Comparison of ENCODE assay signal across 18 cellular contexts in the genomic region with DNA sequence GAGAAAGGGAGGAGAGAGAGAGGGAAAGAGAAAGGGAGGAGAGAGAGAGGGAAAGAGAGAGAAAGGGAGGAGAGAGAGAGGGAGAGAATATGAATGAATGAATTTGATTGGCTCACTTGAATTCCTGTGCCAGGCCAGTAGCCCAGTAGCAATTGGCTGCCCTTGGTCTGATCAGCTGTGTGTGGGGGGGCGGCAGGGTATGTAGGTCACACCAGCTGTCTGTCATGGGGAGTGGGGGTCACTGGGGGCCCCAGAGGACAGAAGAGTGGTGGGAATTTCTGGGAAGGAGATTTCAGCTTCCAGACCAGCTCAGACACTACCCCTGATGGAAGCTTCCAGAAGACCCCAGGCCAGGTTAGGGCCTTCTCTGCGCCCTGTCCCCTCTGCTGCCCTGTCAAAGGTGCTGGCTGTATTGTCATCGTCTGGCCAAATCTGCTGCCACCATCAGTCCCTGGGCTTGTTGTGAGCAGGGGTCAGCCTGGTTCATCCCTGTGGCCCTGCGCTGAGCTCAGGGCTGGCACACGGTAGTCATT. TPM values are rescaled to one million over a fixed set of nuclear protein-coding genes. Genes with fewer than 3 reads are reported as not detected.
DNase-seq lines count a peak whose midpoint lies in the region; ATAC-seq and TF ChIP-seq lines count a peak whose summit lies in the region.
"Had no signal": no experiment of that assay in that cellular context is flagged by ENCODE, and none has a peak within 500 bp of the region (broad histone marks: within the 10 kb centered on the region; RNA-seq: fewer than 3 reads in every experiment).

No MANE protein-coding gene starts in this region.

- H3K9me3 ChIP-seq in HEK293 (ENCODE audit: control insufficient read depth, insufficient read depth, low read depth, low read length) (no peaks in the 10 kb centered on the region), neural progenitor cell (ENCODE audit: low read depth) (no peaks in the 10 kb centered on the region), spleen (no peaks in the 10 kb centered on the region), esophagus squamous epithelium (no peaks in the 10 kb centered on the region), smooth muscle cell (replicated peaks; ENCODE audit: low read depth) (no peaks in the 10 kb centered on the region)
- H3K9me3 ChIP-seq: BLaER1 treated with 17β-estradiol and CSF1 and Interleukin-3, amounts not matched to agents 10 nM and 100 nM had no signal

- H3K36me3 Mint-ChIP-seq in chondrocyte (ENCODE audit: low read depth): no peaks in the 10 kb centered on the region
- no peaks in the 10 kb centered on the region for H3K36me3 Mint-ChIP-seq in neural progenitor cell
- H3K36me3 Mint-ChIP-seq in activated naive CD8-positive, alpha-beta T cell treated with anti-CD3 and anti-CD28 coated beads, Interleukin-2, amount 50 U/mL, for 24 hours (ENCODE audit: low read depth): no peaks in the 10 kb centered on the region
- H3K36me3 Mint-ChIP-seq: CD4-positive, CD25-positive, alpha-beta regulatory T cell had no signal

- H3K4me3 Mint-ChIP-seq in chondrocyte (ENCODE audit: unreplicated experiment) (no peak overlapping the region), neural progenitor cell (peak overlapping the region; percentile 24)
- no peak overlapping the region for H3K4me3 Mint-ChIP-seq in activated naive CD8-positive, alpha-beta T cell treated with anti-CD3 and anti-CD28 coated beads, Interleukin-2, amount 50 U/mL, for 24 hours
- H3K4me3 Mint-ChIP-seq: CD4-positive, CD25-positive, alpha-beta regulatory T cell had no signal

- no peaks in the 10 kb centered on the region for H4K20me1 ChIP-seq in neural progenitor cell (ENCODE audit: low read depth)
- H4K20me1 ChIP-seq in smooth muscle cell (ENCODE audit: low read depth): no peaks in the 10 kb centered on the region

- no peaks in the 10 kb centered on the region for H3K79me2 ChIP-seq in neural progenitor cell (ENCODE audit: low read depth)
- no peaks in the 10 kb centered on the region for H3K79me2 ChIP-seq in smooth muscle cell (ENCODE audit: low read depth)

- no peak overlapping the region for H3K27ac Mint-ChIP-seq in chondrocyte (ENCODE audit: unreplicated experiment)
- no peak overlapping the region for H3K27ac Mint-ChIP-seq in neural progenitor cell
- no peak overlapping the region for H3K27ac Mint-ChIP-seq in activated naive CD8-positive, alpha-beta T cell treated with anti-CD3 and anti-CD28 coated beads, Interleukin-2, amount 50 U/mL, for 24 hours

- no peak overlapping the region for H3K4me2 ChIP-seq in neural progenitor cell
- H3K4me2 ChIP-seq in smooth muscle cell: no peak overlapping the region
- H3K4me2 ChIP-seq: BLaER1 treated with 17β-estradiol and CSF1 and Interleukin-3, amounts not matched to agents 10 nM and 100 nM had no signal

- H3F3A ChIP-seq in neural progenitor cell (ENCODE audit: low read depth) (no peaks in the 10 kb centered on the region), smooth muscle cell (ENCODE audit: low read depth) (no peaks in the 10 kb centered on the region)

- DNase-seq in chondrocyte (ENCODE audit: low spot score) (peak; percentile 53), neural progenitor cell (ENCODE audit: low spot score) (no peak), spleen (peak; percentile 33), esophagus squamous epithelium (lab: John Stamatoyannopoulos, UW) (no peak), smooth muscle cell (lab: John Stamatoyannopoulos, UW; ENCODE audit: unreplicated experiment) (no peak)
- no peak for DNase-seq in activated effector memory CD4-positive, alpha-beta T cell treated with Interleukin-2 at 50 U/mL for 16 hours
- no peak for DNase-seq in activated naive CD8-positive, alpha-beta T cell treated with anti-CD3 and anti-CD28 coated beads, Interleukin-2, amount 50 U/mL, for 24 hours
- DNase-seq: ACHN; CD4-positive, CD25-positive, alpha-beta regulatory T cell; DMS 273 treated with DMSO at 0.1 percent for 48 hours; DND-41; GDM1; HCEC 1CT had no signal

- TF ChIP-seq CTCF in HEK293 (tag by site-specific recombination; IDR thresholded peaks at IDR 0.05) (no peak), chondrocyte (IDR thresholded peaks at IDR 0.05) (no peak), neural progenitor cell (IDR thresholded peaks at IDR 0.05) (no peak), spleen (IDR thresholded peaks at IDR 0.05 in 8 of 11, conservative IDR thresholded peaks at IDR 0.05 in 3 of 11) (no peak), esophagus squamous epithelium (IDR thresholded peaks at IDR 0.05) (no peak), smooth muscle cell (IDR thresholded peaks at IDR 0.05; ENCODE audit: borderline replicate concordance, insufficient read depth, poor library complexity, severe bottlenecking) (no peak)

- no peaks in the 10 kb centered on the region for H3K4me1 ChIP-seq in HEK293 (ENCODE audit: control insufficient read depth, insufficient read depth, low read length)
- peaks cover 5% of the 10 kb centered on the region for H3K4me1 ChIP-seq in neural progenitor cell
- no peaks in the 10 kb centered on the region for H3K4me1 ChIP-seq in spleen
- H3K4me1 ChIP-seq in esophagus squamous epithelium: no peaks in the 10 kb centered on the region
- H3K4me1 ChIP-seq in smooth muscle cell (ENCODE audit: low read depth): no peaks in the 10 kb centered on the region

- no peak overlapping the region for H2AFZ ChIP-seq in neural progenitor cell (replicated peaks)
- no peak overlapping the region for H2AFZ ChIP-seq in smooth muscle cell (ENCODE audit: low read depth)

- POLR2A ChIA-PET in HEK293 (lab: Yijun Ruan, JAX): no interaction called here

- CTCF ChIA-PET in HEK293 (lab: Yijun Ruan, JAX): no interaction called here

- H3K27ac ChIP-seq in HEK293 (ENCODE audit: extremely low read depth, low read depth, low read length) (no peak overlapping the region), neural progenitor cell (no peak overlapping the region), spleen (no peak overlapping the region), esophagus squamous epithelium (no peak overlapping the region), smooth muscle cell (ENCODE audit: low read depth) (no peak overlapping the region)
- H3K27ac ChIP-seq: BLaER1 treated with 17β-estradiol and CSF1 and Interleukin-3, amounts not matched to agents 10 nM and 100 nM; HL-60 had no signal

- ATAC-seq in activated naive CD8-positive, alpha-beta T cell treated with anti-CD3 and anti-CD28 coated beads, Interleukin-2, amount 50 U/mL, for 24 hours: no peak

- H3K27me3 Mint-ChIP-seq in chondrocyte (ENCODE audit: low read depth) (peaks cover 62% of the 10 kb centered on the region), neural progenitor cell (ENCODE audit: insufficient read depth, low read depth) (peaks cover 25% of the 10 kb centered on the region)
- H3K27me3 Mint-ChIP-seq in activated naive CD8-positive, alpha-beta T cell treated with anti-CD3 and anti-CD28 coated beads, Interleukin-2, amount 50 U/mL, for 24 hours: peaks cover 21% of the 10 kb centered on the region

- H3K4me3 ChIP-seq in HEK293 (ENCODE audit: low read depth, low read length) (no peak overlapping the region), neural progenitor cell (no peak overlapping the region), spleen (no peak overlapping the region), esophagus squamous epithelium (no peak overlapping the region), smooth muscle cell (no peak overlapping the region)
- H3K4me3 ChIP-seq: BLaER1 treated with 17β-estradiol and CSF1 and Interleukin-3, amounts not matched to agents 10 nM and 100 nM had no signal

- intact Hi-C loops in spleen (cut with DNase I; ENCODE audit: low total_unique reads): no loop called here
- intact Hi-C loops in esophagus squamous epithelium (cut with DNase I): no loop called here

- H3K4me1 Mint-ChIP-seq in chondrocyte (ENCODE audit: low read depth) (no peaks in the 10 kb centered on the region), neural progenitor cell (peaks cover 7% of the 10 kb centered on the region)
- no peaks in the 10 kb centered on the region for H3K4me1 Mint-ChIP-seq in activated naive CD8-positive, alpha-beta T cell treated with anti-CD3 and anti-CD28 coated beads, Interleukin-2, amount 50 U/mL, for 24 hours
- H3K4me1 Mint-ChIP-seq: CD4-positive, CD25-positive, alpha-beta regulatory T cell had no signal

- 67 to 91% (median 75%) methylated on average over 2 to 5 of the region's 5 CpGs for WGBS in spleen, 5 donors
- WGBS in esophagus squamous epithelium, 2 donors: 59 to 79% methylated on average over 3 to 4 of the region's 5 CpGs
- WGBS in smooth muscle cell (ENCODE audit: low lambda C conversion rate): 82% methylated on average over 5 of the region's 5 CpGs

- H3K9ac ChIP-seq in neural progenitor cell: no peak overlapping the region
- no peak overlapping the region for H3K9ac ChIP-seq in smooth muscle cell (ENCODE audit: low read depth)
- H3K9ac ChIP-seq: BLaER1 treated with 17β-estradiol and CSF1 and Interleukin-3, amounts not matched to agents 10 nM and 100 nM had no signal

- H3K9me3 Mint-ChIP-seq in chondrocyte (ENCODE audit: low read depth) (no peaks in the 10 kb centered on the region), neural progenitor cell (no peaks in the 10 kb centered on the region)
- no peaks in the 10 kb centered on the region for H3K9me3 Mint-ChIP-seq in activated naive CD8-positive, alpha-beta T cell treated with anti-CD3 and anti-CD28 coated beads, Interleukin-2, amount 50 U/mL, for 24 hours

- no peak for TF ChIP-seq POLR2A in spleen (IDR thresholded peaks at IDR 0.05)
- no peak for TF ChIP-seq POLR2A in esophagus squamous epithelium (IDR thresholded peaks at IDR 0.05)

- H3K27me3 ChIP-seq in neural progenitor cell (peaks cover 12% of the 10 kb centered on the region), spleen (replicated peaks in 1 of 7) (peaks cover 0 to 92% (median 14%) of the 10 kb centered on the region in 7 donors), esophagus squamous epithelium (peaks cover 0 to 94% (median 0%) of the 10 kb centered on the region in 4 donors), smooth muscle cell (ENCODE audit: low read depth) (peaks cover 32% of the 10 kb centered on the region)

- H3K36me3 ChIP-seq in HEK293 (ENCODE audit: control insufficient read depth in 2 of 2, insufficient read depth in 1 of 2, low read length in 2 of 2) (no peaks in the 10 kb centered on the region), neural progenitor cell (no peaks in the 10 kb centered on the region), spleen (no peaks in the 10 kb centered on the region), esophagus squamous epithelium (no peaks in the 10 kb centered on the region), smooth muscle cell (ENCODE audit: low read depth) (no peaks in the 10 kb centered on the region)
- H3K36me3 ChIP-seq: BLaER1 treated with 17β-estradiol and CSF1 and Interleukin-3, amounts not matched to agents 10 nM and 100 nM had no signal

TF ChIP-seq in HEK293, 187 proteins besides CTCF, POLR2A, EP300 and RAD21 (continues in another document):
- TF ChIP-seq ZNF555 (tag by site-specific recombination; conservative IDR thresholded peaks at IDR 0.05): no peak
- no peak for TF ChIP-seq ZFP3 (tag by site-specific recombination; IDR thresholded peaks at IDR 0.05; ENCODE audit: low read depth)
- TF ChIP-seq ZNF654 (tag by site-specific recombination; IDR thresholded peaks at IDR 0.05; ENCODE audit: low read depth): no peak

RNA-seq across cellular contexts. Expression of gene MPPED1, which starts 21.1 kb away (rescaled TPM):
- not detected in 3 replicates for total RNA-seq in chondrocyte
- 2.0 and 4.5 TPM in 2 replicates for total RNA-seq in neural progenitor cell (ENCODE audit: low replicate concordance)
- total RNA-seq in spleen: under 1 TPM in 1 of 7 donors, not detected in 6; 0.13 TPM
- under 1 TPM; 0.02 to 0.04 (median 0.03) TPM for polyA plus RNA-seq in spleen
- total RNA-seq in esophagus squamous epithelium: not detected
- total RNA-seq in smooth muscle cell: not detected in 2 replicates
- polyA plus RNA-seq in smooth muscle cell: not detected in 2 replicates
- total RNA-seq: A172; CD4-positive, CD25-positive, alpha-beta regulatory T cell; H4 had no signal
- polyA plus RNA-seq: CD4-positive, CD25-positive, alpha-beta regulatory T cell had no signal

Comparison
In these comparisons a context has a peak if more than half of its experiments do, and no peak if none do; other contexts are left out.
1. DNase-seq: peak in chondrocyte (single experiment) and spleen (single experiment); none in neural progenitor cell (single experiment), esophagus squamous epithelium (single experiment), activated effector memory CD4-positive, alpha-beta T cell treated with Interleukin-2 at 50 U/mL for 16 hours (single experiment), activated naive CD8-positive, alpha-beta T cell treated with anti-CD3 and anti-CD28 coated beads, Interleukin-2, amount 50 U/mL, for 24 hours (single experiment) and smooth muscle cell (single experiment).